ENCODE assay signal across 1 cellular context in genomic region chr19:51904331-51905165, GRCh38.
A peak's percentile ranks its signal among the peaks of the same experiment; 100 is the strongest.
TF ChIP-seq lines count a peak whose summit lies in the region.

Gene ZNF649, minus strand, starts transcription at chr19:51905017. Its CDS starts 4,910 bp downstream, at chr19:51900107.

TF ChIP-seq in HepG2, 621 proteins besides CTCF, POLR2A, EP300 and RAD21 (continued from another document and continues in another):
- TF ChIP-seq HNF4G (IDR thresholded peaks at IDR 0.05; ENCODE audit: borderline replicate concordance, low read depth, low read length) (no peak), HNF4G (CRISPR knock-in tag; IDR thresholded peaks at IDR 0.05; ENCODE audit: borderline replicate concordance, low read depth) (no peak), HOXA7 (CRISPR knock-in tag; IDR thresholded peaks at IDR 0.05) (no peak), ZNF570 (CRISPR knock-in tag; IDR thresholded peaks at IDR 0.05; ENCODE audit: borderline replicate concordance) (no peak), ZNF891 (CRISPR knock-in tag; IDR thresholded peaks at IDR 0.05) (0 out of 2 replicates have a peak, but pooled peaks have one; percentile 56), ZMYM2 (CRISPR knock-in tag; IDR thresholded peaks at IDR 0.05) (no peak), ZEB1 (IDR thresholded peaks at IDR 0.05; ENCODE audit: insufficient replicate concordance, low read depth) (no peak), ZKSCAN8 (CRISPR knock-in tag; IDR thresholded peaks at IDR 0.05; ENCODE audit: borderline replicate concordance) (peak; percentile 37; the same call in 1 of the 2 replicates), SRSF1 (optimal IDR thresholded peaks at IDR 0.05; ENCODE audit: low read depth, low read length) (peak; percentile 31), ZBTB20 (CRISPR knock-in tag; IDR thresholded peaks at IDR 0.05; ENCODE audit: borderline replicate concordance, low read depth) (no peak), SMAD1 (CRISPR knock-in tag; IDR thresholded peaks at IDR 0.05; ENCODE audit: borderline replicate concordance, low read depth) (0 out of 2 replicates have a peak, but pooled peaks have one; percentile 42), ZNF773 (CRISPR knock-in tag; IDR thresholded peaks at IDR 0.05; ENCODE audit: borderline replicate concordance) (no peak), KDM3A (CRISPR knock-in tag; IDR thresholded peaks at IDR 0.05; ENCODE audit: low read depth) (no peak), ARNT2 (CRISPR knock-in tag; IDR thresholded peaks at IDR 0.05; ENCODE audit: low read depth) (no peak; the same call in 1 of the 2 replicates), MYNN (CRISPR knock-in tag; IDR thresholded peaks at IDR 0.05; ENCODE audit: low read depth) (no peak), SALL2 (CRISPR knock-in tag; IDR thresholded peaks at IDR 0.05) (no peak), ZNF160 (CRISPR knock-in tag; IDR thresholded peaks at IDR 0.05) (no peak), RXRB (CRISPR knock-in tag; IDR thresholded peaks at IDR 0.05; ENCODE audit: borderline replicate concordance) (no peak), ZNF567 (CRISPR knock-in tag; IDR thresholded peaks at IDR 0.05; ENCODE audit: borderline replicate concordance) (no peak), NR2C2 (CRISPR knock-in tag; IDR thresholded peaks at IDR 0.05; ENCODE audit: borderline replicate concordance) (peak; percentile 67; the same call in 1 of the 2 replicates), SIN3A (IDR thresholded peaks at IDR 0.05; ENCODE audit: borderline replicate concordance, low read depth, low read length) (peak; percentile 64; the same call in 1 of the 2 replicates), ZNF317 (CRISPR knock-in tag; IDR thresholded peaks at IDR 0.05) (no peak), KAT7 (CRISPR knock-in tag; IDR thresholded peaks at IDR 0.05; ENCODE audit: borderline replicate concordance) (peak; percentile 72; the same call in 1 of the 2 replicates), NAIF1 (CRISPR knock-in tag; IDR thresholded peaks at IDR 0.05; ENCODE audit: borderline replicate concordance) (peak; percentile 47; the same call in 1 of the 2 replicates), YEATS2 (CRISPR knock-in tag; IDR thresholded peaks at IDR 0.05; ENCODE audit: borderline replicate concordance) (peak; percentile 44; the same call in 1 of the 2 replicates), ZNF619 (CRISPR knock-in tag; IDR thresholded peaks at IDR 0.05) (no peak), KAT2B (IDR thresholded peaks at IDR 0.05; ENCODE audit: borderline replicate concordance, low read depth, low read length) (no peak), SRSF9 (IDR thresholded peaks at IDR 0.05; ENCODE audit: borderline replicate concordance, insufficient read depth, low read depth, low read length, poor library complexity, severe bottlenecking) (no peak), ZBTB10 (CRISPR knock-in tag; IDR thresholded peaks at IDR 0.05; ENCODE audit: borderline replicate concordance) (no peak), TP53 (CRISPR knock-in tag; conservative IDR thresholded peaks at IDR 0.05) (no peak), ZNF121 (CRISPR knock-in tag; IDR thresholded peaks at IDR 0.05) (no peak), SP1 (IDR thresholded peaks at IDR 0.05) (no peak), SP1 (CRISPR knock-in tag; IDR thresholded peaks at IDR 0.05) (no peak), ZNF75D (CRISPR knock-in tag; IDR thresholded peaks at IDR 0.05; ENCODE audit: borderline replicate concordance) (no peak), NFYB (CRISPR knock-in tag; IDR thresholded peaks at IDR 0.05) (peak; percentile 33; the same call in 1 of the 2 replicates), KMT2B (CRISPR knock-in tag; IDR thresholded peaks at IDR 0.05) (peak; percentile 60; the same call in 1 of the 2 replicates), PHB2 (IDR thresholded peaks at IDR 0.05; ENCODE audit: partially characterized antibody) (no peak), ARNT (IDR thresholded peaks at IDR 0.05) (no peak), ZSCAN31 (CRISPR knock-in tag; IDR thresholded peaks at IDR 0.05; ENCODE audit: low read depth) (0 out of 2 replicates have a peak, but pooled peaks have one; percentile 27), ZNF546 (CRISPR knock-in tag; conservative IDR thresholded peaks at IDR 0.05) (no peak), NFKBIZ (CRISPR knock-in tag; IDR thresholded peaks at IDR 0.05) (no peak), CREB3 (CRISPR knock-in tag; IDR thresholded peaks at IDR 0.05) (no peak), NFATC3 (CRISPR knock-in tag; IDR thresholded peaks at IDR 0.05) (no peak), CEBPZ (IDR thresholded peaks at IDR 0.05; ENCODE audit: low read length) (no peak), ZBTB38 (CRISPR knock-in tag; IDR thresholded peaks at IDR 0.05) (peak; percentile 30; the same call in 1 of the 2 replicates), KAT8 (CRISPR knock-in tag; IDR thresholded peaks at IDR 0.05) (peak; percentile 88), ZNF766 (CRISPR knock-in tag; IDR thresholded peaks at IDR 0.05; ENCODE audit: borderline replicate concordance) (peak; percentile 67; the same call in 1 of the 2 replicates), ZNF772 (CRISPR knock-in tag; IDR thresholded peaks at IDR 0.05) (no peak), CBFB (CRISPR knock-in tag; IDR thresholded peaks at IDR 0.05) (no peak), RNF2 (conservative IDR thresholded peaks at IDR 0.05; ENCODE audit: low read depth) (no peak), ETV6 (CRISPR knock-in tag; conservative IDR thresholded peaks at IDR 0.05) (no peak), TEAD3 (CRISPR knock-in tag; optimal IDR thresholded peaks at IDR 0.05; ENCODE audit: borderline replicate concordance) (peak; percentile 62), ZNF382 (CRISPR knock-in tag; IDR thresholded peaks at IDR 0.05; ENCODE audit: borderline replicate concordance) (no peak), NONO (IDR thresholded peaks at IDR 0.05) (no peak), NONO (CRISPR knock-in tag; conservative IDR thresholded peaks at IDR 0.05) (no peak), PTBP1 (IDR thresholded peaks at IDR 0.05; ENCODE audit: low read depth, low read length, poor library complexity, severe bottlenecking) (no peak), AGO2 (optimal IDR thresholded peaks at IDR 0.05; ENCODE audit: low read depth, low read length) (no peak), AHR (CRISPR knock-in tag; IDR thresholded peaks at IDR 0.05) (no peak)
- TF ChIP-seq, protein P1, sequence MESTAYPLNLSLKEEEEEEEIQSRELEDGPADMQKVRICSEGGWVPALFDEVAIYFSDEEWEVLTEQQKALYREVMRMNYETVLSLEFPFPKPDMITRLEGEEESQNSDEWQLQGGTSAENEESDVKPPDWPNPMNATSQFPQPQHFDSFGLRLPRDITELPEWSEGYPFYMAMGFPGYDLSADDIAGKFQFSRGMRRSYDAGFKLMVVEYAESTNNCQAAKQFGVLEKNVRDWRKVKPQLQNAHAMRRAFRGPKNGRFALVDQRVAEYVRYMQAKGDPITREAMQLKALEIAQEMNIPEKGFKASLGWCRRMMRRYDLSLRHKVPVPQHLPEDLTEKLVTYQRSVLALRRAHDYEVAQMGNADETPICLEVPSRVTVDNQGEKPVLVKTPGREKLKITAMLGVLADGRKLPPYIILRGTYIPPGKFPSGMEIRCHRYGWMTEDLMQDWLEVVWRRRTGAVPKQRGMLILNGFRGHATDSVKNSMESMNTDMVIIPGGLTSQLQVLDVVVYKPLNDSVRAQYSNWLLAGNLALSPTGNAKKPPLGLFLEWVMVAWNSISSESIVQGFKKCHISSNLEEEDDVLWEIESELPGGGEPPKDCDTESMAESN (CRISPR knock-in tag; conservative IDR thresholded peaks at IDR 0.05): 0 out of 2 replicates have a peak, but pooled peaks have one; percentile 50
- TF ChIP-seq, protein P2, sequence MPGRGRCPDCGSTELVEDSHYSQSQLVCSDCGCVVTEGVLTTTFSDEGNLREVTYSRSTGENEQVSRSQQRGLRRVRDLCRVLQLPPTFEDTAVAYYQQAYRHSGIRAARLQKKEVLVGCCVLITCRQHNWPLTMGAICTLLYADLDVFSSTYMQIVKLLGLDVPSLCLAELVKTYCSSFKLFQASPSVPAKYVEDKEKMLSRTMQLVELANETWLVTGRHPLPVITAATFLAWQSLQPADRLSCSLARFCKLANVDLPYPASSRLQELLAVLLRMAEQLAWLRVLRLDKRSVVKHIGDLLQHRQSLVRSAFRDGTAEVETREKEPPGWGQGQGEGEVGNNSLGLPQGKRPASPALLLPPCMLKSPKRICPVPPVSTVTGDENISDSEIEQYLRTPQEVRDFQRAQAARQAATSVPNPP (CRISPR knock-in tag; IDR thresholded peaks at IDR 0.05): no peak
- TF ChIP-seq, protein P3, sequence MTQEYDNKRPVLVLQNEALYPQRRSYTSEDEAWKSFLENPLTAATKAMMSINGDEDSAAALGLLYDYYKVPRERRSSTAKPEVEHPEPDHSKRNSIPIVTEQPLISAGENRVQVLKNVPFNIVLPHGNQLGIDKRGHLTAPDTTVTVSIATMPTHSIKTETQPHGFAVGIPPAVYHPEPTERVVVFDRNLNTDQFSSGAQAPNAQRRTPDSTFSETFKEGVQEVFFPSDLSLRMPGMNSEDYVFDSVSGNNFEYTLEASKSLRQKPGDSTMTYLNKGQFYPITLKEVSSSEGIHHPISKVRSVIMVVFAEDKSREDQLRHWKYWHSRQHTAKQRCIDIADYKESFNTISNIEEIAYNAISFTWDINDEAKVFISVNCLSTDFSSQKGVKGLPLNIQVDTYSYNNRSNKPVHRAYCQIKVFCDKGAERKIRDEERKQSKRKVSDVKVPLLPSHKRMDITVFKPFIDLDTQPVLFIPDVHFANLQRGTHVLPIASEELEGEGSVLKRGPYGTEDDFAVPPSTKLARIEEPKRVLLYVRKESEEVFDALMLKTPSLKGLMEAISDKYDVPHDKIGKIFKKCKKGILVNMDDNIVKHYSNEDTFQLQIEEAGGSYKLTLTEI (CRISPR knock-in tag; conservative IDR thresholded peaks at IDR 0.05): no peak
- TF ChIP-seq, protein P4, sequence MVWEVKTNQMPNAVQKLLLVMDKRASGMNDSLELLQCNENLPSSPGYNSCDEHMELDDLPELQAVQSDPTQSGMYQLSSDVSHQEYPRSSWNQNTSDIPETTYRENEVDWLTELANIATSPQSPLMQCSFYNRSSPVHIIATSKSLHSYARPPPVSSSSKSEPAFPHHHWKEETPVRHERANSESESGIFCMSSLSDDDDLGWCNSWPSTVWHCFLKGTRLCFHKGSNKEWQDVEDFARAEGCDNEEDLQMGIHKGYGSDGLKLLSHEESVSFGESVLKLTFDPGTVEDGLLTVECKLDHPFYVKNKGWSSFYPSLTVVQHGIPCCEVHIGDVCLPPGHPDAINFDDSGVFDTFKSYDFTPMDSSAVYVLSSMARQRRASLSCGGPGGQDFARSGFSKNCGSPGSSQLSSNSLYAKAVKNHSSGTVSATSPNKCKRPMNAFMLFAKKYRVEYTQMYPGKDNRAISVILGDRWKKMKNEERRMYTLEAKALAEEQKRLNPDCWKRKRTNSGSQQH (CRISPR knock-in tag; IDR thresholded peaks at IDR 0.05; ENCODE audit: low read depth): peak; percentile 76; the same call in 1 of the 2 replicates
- TF ChIP-seq, protein P5, sequence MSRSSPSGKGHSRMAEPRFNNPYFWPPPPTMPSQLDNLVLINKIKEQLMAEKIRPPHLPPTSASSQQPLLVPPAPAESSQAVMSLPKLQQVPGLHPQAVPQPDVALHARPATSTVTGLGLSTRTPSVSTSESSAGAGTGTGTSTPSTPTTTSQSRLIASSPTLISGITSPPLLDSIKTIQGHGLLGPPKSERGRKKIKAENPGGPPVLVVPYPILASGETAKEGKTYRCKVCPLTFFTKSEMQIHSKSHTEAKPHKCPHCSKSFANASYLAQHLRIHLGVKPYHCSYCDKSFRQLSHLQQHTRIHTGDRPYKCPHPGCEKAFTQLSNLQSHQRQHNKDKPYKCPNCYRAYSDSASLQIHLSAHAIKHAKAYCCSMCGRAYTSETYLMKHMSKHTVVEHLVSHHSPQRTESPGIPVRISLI (CRISPR knock-in tag; IDR thresholded peaks at IDR 0.05; ENCODE audit: borderline replicate concordance): no peak
